In the genomic region with DNA sequence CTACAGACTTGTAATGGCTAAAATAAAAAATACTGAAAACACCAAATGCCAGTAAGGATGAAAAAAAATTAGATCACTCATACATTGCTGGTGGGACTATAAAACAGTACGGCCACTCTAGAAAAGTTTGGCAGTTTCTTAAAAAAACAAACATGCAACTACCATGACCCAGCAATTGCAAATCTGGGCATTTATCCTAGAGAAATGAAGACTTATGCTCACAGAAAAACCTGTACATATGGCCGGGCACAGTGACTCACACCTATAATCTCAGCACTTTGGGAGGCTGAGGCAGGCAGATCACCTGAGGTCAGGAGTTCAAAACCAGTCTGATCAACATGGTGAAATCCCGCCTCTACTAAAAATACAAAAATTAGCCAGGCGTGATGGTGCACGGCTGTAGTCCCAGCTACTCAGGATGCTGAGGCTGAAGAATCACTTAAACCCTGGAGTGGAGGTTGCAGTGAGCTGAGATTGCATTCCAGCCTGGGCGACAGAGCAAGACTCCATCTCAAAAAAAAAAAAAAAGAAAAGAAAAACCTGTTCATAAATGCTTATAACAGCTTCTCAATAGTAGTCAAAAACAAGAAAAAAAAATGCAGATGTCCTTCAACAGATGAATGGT, we compare ENCODE assay signal across 32 cellular contexts.
"Had no signal": no experiment of that assay in that cellular context is flagged by ENCODE, and none has a peak within 500 bp of the region (broad histone marks: within the 10 kb centered on the region; RNA-seq: fewer than 3 reads in every experiment).

No MANE protein-coding gene starts in this region.

- H3K27ac Mint-ChIP-seq: activated CD4-positive, alpha-beta memory T cell treated with anti-CD3 and anti-CD28 coated beads, Interleukin-2, amount 10 ng/mL, durations not matched to agents 7 days and 5 days; activated CD4-positive, alpha-beta T cell treated with anti-CD3 and anti-CD28 coated beads, Interleukin-2, amount 10 ng/mL, durations not matched to agents 7 days and 5 days; activated naive CD4-positive, alpha-beta T cell treated with anti-CD3 and anti-CD28 coated beads for 36 hours; activated naive CD4-positive, alpha-beta T cell treated with anti-CD3 and anti-CD28 coated beads, Interleukin-2, amount 50 U/mL, for 24 hours; activated naive CD8-positive, alpha-beta T cell treated with anti-CD3 and anti-CD28 coated beads for 36 hours; activated naive CD8-positive, alpha-beta T cell treated with anti-CD3 and anti-CD28 coated beads, Interleukin-2, amount 50 U/mL, for 24 hours; activated T-helper 1 cell treated with anti-CD3 and anti-CD28 coated beads, Interleukin-12 subunit alpha, Interleukin-12 subunit beta, Interleukin-2, Interleukin-4 antibody, amounts not matched to agents 30 ng/mL and 10 ng/mL and 1 ng/mL, durations not matched to agents 14 hours and 24 hours and 36 hours; activated T-helper 2 cell treated with anti-CD3 and anti-CD28 coated beads, Interferon-gamma antibody, Interleukin-2, Interleukin-4, amounts not matched to agents 10 μg/mL and 5 μg/mL and 100 μg/mL, durations not matched to agents 14 hours and 24 hours and 36 hours; WTC11 had no signal

- H3K36me3 ChIP-seq: breast epithelium, colonic mucosa had no signal

- H3K4me2 ChIP-seq: hepatocyte had no signal

- H3K4me3 ChIP-seq: adrenal gland, breast epithelium, cardiac muscle cell, colonic mucosa, esophagus squamous epithelium, heart right ventricle, hepatocyte had no signal

- H3K9me3 ChIP-seq: adrenal gland, breast epithelium, colonic mucosa, esophagus squamous epithelium, heart right ventricle had no signal

- ATAC-seq: activated naive CD8-positive, alpha-beta T cell treated with anti-CD3 and anti-CD28 coated beads, Interleukin-2, amount 50 U/mL, for 24 hours; activated T-cell treated with anti-CD3 and anti-CD28 coated beads, Interleukin-2, amount 50 U/mL, for 4 hours; heart right ventricle; WTC11 had no signal

- H3K27me3 Mint-ChIP-seq: activated CD4-positive, alpha-beta memory T cell treated with anti-CD3 and anti-CD28 coated beads, Interleukin-2, amount 10 ng/mL, durations not matched to agents 7 days and 5 days; activated CD4-positive, alpha-beta T cell treated with anti-CD3 and anti-CD28 coated beads, Interleukin-2, amount 10 ng/mL, durations not matched to agents 7 days and 5 days; activated naive CD4-positive, alpha-beta T cell treated with anti-CD3 and anti-CD28 coated beads, Interleukin-2, amount 50 U/mL, for 24 hours; activated naive CD8-positive, alpha-beta T cell treated with anti-CD3 and anti-CD28 coated beads for 36 hours; activated naive CD8-positive, alpha-beta T cell treated with anti-CD3 and anti-CD28 coated beads, Interleukin-2, amount 50 U/mL, for 24 hours; brain had no signal

- DNase-seq: activated CD4-positive, alpha-beta memory T cell treated with anti-CD3 and anti-CD28 coated beads, Interleukin-2, amount 10 ng/mL, durations not matched to agents 7 days and 5 days; activated CD4-positive, alpha-beta T cell treated with anti-CD3 and anti-CD28 coated beads for 1 hour; activated CD4-positive, alpha-beta T cell treated with anti-CD3 and anti-CD28 coated beads for 4 hours; activated CD4-positive, alpha-beta T cell treated with anti-CD3 and anti-CD28 coated beads, Interleukin-2, amount 10 ng/mL, durations not matched to agents 7 days and 5 days; activated CD4-positive, alpha-beta T cell treated with anti-CD3 and anti-CD28 coated beads, Interleukin-2, amount 50 U/mL, for 4 hours; activated CD8-positive, alpha-beta memory T cell treated with anti-CD3 and anti-CD28 coated beads for 24 hours; activated effector memory CD4-positive, alpha-beta T cell treated with anti-CD3 and anti-CD28 coated beads, Interleukin-2, amount 50 U/mL, for 16 hours; activated naive CD4-positive, alpha-beta T cell treated with anti-CD3 and anti-CD28 coated beads for 36 hours; activated naive CD8-positive, alpha-beta T cell treated with anti-CD3 and anti-CD28 coated beads for 36 hours; activated naive CD8-positive, alpha-beta T cell treated with anti-CD3 and anti-CD28 coated beads, Interleukin-2, amount 50 U/mL, for 24 hours; activated T-cell treated with anti-CD3 and anti-CD28 coated beads, Interleukin-2, amount 50 U/mL, for 4 hours; adrenal gland; amygdala; aorta; central memory CD4-positive, alpha-beta T cell; cerebellar nuclear complex; colonic mucosa; effector CD8-positive, alpha-beta T cell; esophagus squamous epithelium; foreskin fibroblast; heart right ventricle; T-helper 2 cell had no signal

- H3K27me3 ChIP-seq: adrenal gland, breast epithelium, cardiac muscle cell, colonic mucosa, esophagus squamous epithelium, heart right ventricle, hepatocyte had no signal

- H3K4me3 Mint-ChIP-seq: activated CD4-positive, alpha-beta memory T cell treated with anti-CD3 and anti-CD28 coated beads, Interleukin-2, amount 10 ng/mL, durations not matched to agents 7 days and 5 days; activated CD4-positive, alpha-beta T cell treated with anti-CD3 and anti-CD28 coated beads, Interleukin-2, amount 10 ng/mL, durations not matched to agents 7 days and 5 days; activated naive CD4-positive, alpha-beta T cell treated with anti-CD3 and anti-CD28 coated beads for 36 hours; activated naive CD4-positive, alpha-beta T cell treated with anti-CD3 and anti-CD28 coated beads, Interleukin-2, amount 50 U/mL, for 24 hours; activated naive CD8-positive, alpha-beta T cell treated with anti-CD3 and anti-CD28 coated beads for 36 hours; activated naive CD8-positive, alpha-beta T cell treated with anti-CD3 and anti-CD28 coated beads, Interleukin-2, amount 50 U/mL, for 24 hours; activated T-cell treated with anti-CD3 and anti-CD28 coated beads, Interleukin-2, amount 50 U/mL, for 4 hours; activated T-helper 1 cell treated with anti-CD3 and anti-CD28 coated beads, Interleukin-12 subunit alpha, Interleukin-12 subunit beta, Interleukin-2, Interleukin-4 antibody, amounts not matched to agents 30 ng/mL and 10 ng/mL and 1 ng/mL, durations not matched to agents 14 hours and 24 hours and 36 hours; WTC11 had no signal

- H3K9me3 Mint-ChIP-seq: activated CD4-positive, alpha-beta memory T cell treated with anti-CD3 and anti-CD28 coated beads, Interleukin-2, amount 10 ng/mL, durations not matched to agents 7 days and 5 days; activated CD4-positive, alpha-beta T cell treated with anti-CD3 and anti-CD28 coated beads, Interleukin-2, amount 10 ng/mL, durations not matched to agents 7 days and 5 days; activated naive CD4-positive, alpha-beta T cell treated with anti-CD3 and anti-CD28 coated beads for 36 hours; activated naive CD4-positive, alpha-beta T cell treated with anti-CD3 and anti-CD28 coated beads, Interleukin-2, amount 50 U/mL, for 24 hours; activated naive CD8-positive, alpha-beta T cell treated with anti-CD3 and anti-CD28 coated beads for 36 hours; activated naive CD8-positive, alpha-beta T cell treated with anti-CD3 and anti-CD28 coated beads, Interleukin-2, amount 50 U/mL, for 24 hours; activated T-cell treated with anti-CD3 and anti-CD28 coated beads, Interleukin-2, amount 50 U/mL, for 4 hours; activated T-helper 1 cell treated with anti-CD3 and anti-CD28 coated beads, Interleukin-12 subunit alpha, Interleukin-12 subunit beta, Interleukin-2, Interleukin-4 antibody, amounts not matched to agents 30 ng/mL and 10 ng/mL and 1 ng/mL, durations not matched to agents 14 hours and 24 hours and 36 hours; activated T-helper 2 cell treated with anti-CD3 and anti-CD28 coated beads, Interferon-gamma antibody, Interleukin-2, Interleukin-4, amounts not matched to agents 10 μg/mL and 5 μg/mL and 100 μg/mL, durations not matched to agents 14 hours and 24 hours and 36 hours; brain; WTC11 had no signal

- H3K27ac ChIP-seq: adrenal gland, breast epithelium, cardiac muscle cell, colonic mucosa, epithelial cell of prostate, esophagus squamous epithelium, heart right ventricle, hepatocyte, VCaP had no signal

- H2AFZ ChIP-seq: hepatocyte had no signal

- H3K4me1 ChIP-seq: colonic mucosa had no signal
